In the genomic region with DNA sequence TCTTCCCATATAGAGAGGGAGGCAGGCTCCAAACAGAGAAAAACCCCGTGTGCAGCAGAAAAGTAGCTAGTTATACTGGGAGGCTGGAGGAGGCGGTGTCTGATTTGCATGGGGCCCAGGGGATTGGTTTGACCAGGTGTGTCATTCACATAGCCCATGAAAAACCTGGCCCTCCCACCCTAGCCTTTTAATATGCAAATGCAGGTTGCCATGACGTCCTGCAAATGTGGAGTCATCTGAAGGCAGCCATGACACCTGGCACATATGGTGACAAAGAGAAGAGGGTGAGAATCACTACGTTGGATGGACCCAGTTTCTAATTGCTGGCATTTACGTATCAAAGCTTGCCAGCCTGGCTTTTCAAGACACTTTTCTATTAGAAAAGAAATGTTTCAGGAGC, we compare ENCODE assay signal across 22 cellular contexts. TPM values are rescaled to one million over a fixed set of nuclear protein-coding genes. Genes with fewer than 3 reads are reported as not detected.
"Had no signal": no experiment of that assay in that cellular context is flagged by ENCODE, and none has a peak within 500 bp of the region (broad histone marks: within the 10 kb centered on the region; RNA-seq: fewer than 3 reads in every experiment).

No MANE protein-coding gene starts in this region.

- H3K4me1 ChIP-seq: breast epithelium, colonic mucosa, esophagus squamous epithelium, gastrocnemius medialis, upper lobe of left lung had no signal

- DNase-seq: activated CD4-positive, alpha-beta T cell treated with anti-CD3 and anti-CD28 coated beads for 1 hour; activated CD4-positive, alpha-beta T cell treated with anti-CD3 and anti-CD28 coated beads, Interleukin-2, amount 50 U/mL, for 4 hours; activated CD8-positive, alpha-beta memory T cell treated with anti-CD3 and anti-CD28 coated beads for 24 hours; activated CD8-positive, alpha-beta memory T cell treated with anti-CD3 and anti-CD28 coated beads, Interleukin-2, amount 50 U/mL, for 4 hours; activated naive CD4-positive, alpha-beta T cell treated with Interleukin-2 at 50 U/mL for 16 hours; activated naive CD8-positive, alpha-beta T cell treated with anti-CD3 and anti-CD28 coated beads for 36 hours; activated T-cell treated with anti-CD3 and anti-CD28 coated beads, Interleukin-2, amount 50 U/mL, for 4 hours; colonic mucosa; dorsolateral prefrontal cortex; esophagus squamous epithelium; gastrocnemius medialis; hippocampal formation; left ventricle myocardium superior; mammary epithelial cell; midbrain; natural killer cell; stimulated activated CD4-positive, alpha-beta T cell treated with anti-CD3 and anti-CD28 coated beads, Interleukin-2, amount 100 ng/mL, for 48 hours; stimulated activated naive CD4-positive, alpha-beta T cell treated with Interleukin-2 at 50 U/mL for 16 hours; upper lobe of left lung had no signal

- H3K27me3 ChIP-seq: breast epithelium, colonic mucosa, dorsolateral prefrontal cortex, esophagus squamous epithelium, gastrocnemius medialis, upper lobe of left lung had no signal

- H3K9me3 ChIP-seq: breast epithelium, colonic mucosa, esophagus squamous epithelium, gastrocnemius medialis, upper lobe of left lung had no signal

- H3K36me3 ChIP-seq: breast epithelium, colonic mucosa, esophagus squamous epithelium, gastrocnemius medialis, upper lobe of left lung had no signal

- ATAC-seq: activated T-cell treated with anti-CD3 and anti-CD28 coated beads, Interleukin-2, amount 50 U/mL, for 4 hours; gastrocnemius medialis; left ventricle myocardium superior; natural killer cell had no signal

- H3K27ac ChIP-seq: breast epithelium, colonic mucosa, dorsolateral prefrontal cortex, esophagus squamous epithelium, gastrocnemius medialis, upper lobe of left lung, VCaP had no signal

- H3K4me3 ChIP-seq: breast epithelium, colonic mucosa, dorsolateral prefrontal cortex, esophagus squamous epithelium, gastrocnemius medialis, upper lobe of left lung had no signal

RNA-seq across cellular contexts. Expression of gene FAM181B, which starts 57.8 kb away (rescaled TPM):
- total RNA-seq: activated naive CD8-positive, alpha-beta T cell treated with anti-CD3 and anti-CD28 coated beads for 36 hours; activated T-cell treated with anti-CD3 and anti-CD28 coated beads, Interleukin-2, amount 50 U/mL, for 4 hours; activated T-helper 2 cell treated with anti-CD3 and anti-CD28 coated beads, Interferon-gamma antibody, Interleukin-2, Interleukin-4, amounts not matched to agents 10 μg/mL and 5 μg/mL and 100 μg/mL, durations not matched to agents 14 hours and 24 hours and 36 hours; natural killer cell had no signal
